Comparison of ENCODE assay signal across 28 cellular contexts in genomic region chr2:187867165-187867564, GRCh38.
"Had no signal": no experiment of that assay in that cellular context is flagged by ENCODE, and none has a peak within 500 bp of the region (broad histone marks: within the 10 kb centered on the region; RNA-seq: fewer than 3 reads in every experiment).

No MANE protein-coding gene starts in this region.

- H3K79me2 ChIP-seq: parathyroid adenoma had no signal

- H2AFZ ChIP-seq: neural progenitor cell, parathyroid adenoma had no signal

- DNase-seq: dermis blood vessel endothelial cell; effector memory CD4-positive, alpha-beta T cell; erythroblast; esophagus squamous epithelium; foreskin melanocyte; hypothalamus; immature natural killer cell; islet precursor cell; mucosa of descending colon; naive B cell; stimulated activated CD4-positive, alpha-beta T cell treated with anti-CD3 and anti-CD28 coated beads, Interleukin-12 subunit alpha, Interleukin-12 subunit beta, amount 100 ng/mL, for 4 hours; stimulated activated CD4-positive, alpha-beta T cell treated with anti-CD3 and anti-CD28 coated beads, Interleukin-1b, Interleukin-23, amount 100 ng/mL, for 48 hours; stimulated activated CD4-positive, alpha-beta T cell treated with anti-CD3 and anti-CD28 coated beads, Interleukin-4, amount 100 ng/mL, for 1 hour; stimulated activated CD8-positive, alpha-beta memory T cell treated with anti-CD3 and anti-CD28 coated beads, Interleukin-4, amount 100 ng/mL, for 48 hours; stimulated activated naive CD4-positive, alpha-beta T cell; stimulated activated naive CD8-positive, alpha-beta T cell treated with anti-CD3 and anti-CD28 coated beads, Interleukin-15, amount 100 ng/mL, for 72 hours; transverse colon; upper lobe of right lung; uterus had no signal

- H3K4me2 ChIP-seq: neural progenitor cell, smooth muscle cell had no signal

- H3K4me1 ChIP-seq: esophagus squamous epithelium, neural progenitor cell, parathyroid adenoma, suprapubic skin, transverse colon, upper lobe of right lung, uterus had no signal

- H3K27me3 Mint-ChIP-seq: memory B cell; naive B cell; natural killer cell treated with Interleukin-12 subunit alpha and Interleukin-12 subunit beta and Interleukin-15 and Interleukin-18, amount 100 ng/mL, for 72 hours had no signal

- H3K27ac Mint-ChIP-seq: immature natural killer cell; memory B cell; mesothelial cell of epicardium; natural killer cell treated with Interleukin-12 subunit alpha and Interleukin-12 subunit beta and Interleukin-15 and Interleukin-18, amount 100 ng/mL, for 72 hours; stimulated activated naive CD8-positive, alpha-beta T cell treated with anti-CD3 and anti-CD28 coated beads, Interleukin-15, amount 100 ng/mL, for 72 hours had no signal

- H3K4me1 Mint-ChIP-seq: immature natural killer cell; memory B cell; naive B cell; neural progenitor cell; stimulated activated naive CD8-positive, alpha-beta T cell treated with anti-CD3 and anti-CD28 coated beads, Interleukin-15, amount 100 ng/mL, for 72 hours had no signal

- H3K4me3 ChIP-seq: esophagus squamous epithelium, lung, mucosa of descending colon, neural progenitor cell, smooth muscle cell, suprapubic skin, transverse colon, upper lobe of right lung, uterus had no signal

- ATAC-seq: left lobe of liver; mucosa of descending colon; natural killer cell treated with Interleukin-12 subunit alpha and Interleukin-12 subunit beta and Interleukin-15 and Interleukin-18, amount 100 ng/mL, for 72 hours; stimulated activated naive CD8-positive, alpha-beta T cell treated with anti-CD3 and anti-CD28 coated beads, Interleukin-15, amount 100 ng/mL, for 72 hours; upper lobe of right lung had no signal

- H3K27me3 ChIP-seq: esophagus squamous epithelium, neural progenitor cell, suprapubic skin, transverse colon, upper lobe of right lung, uterus had no signal

- H3K9me3 ChIP-seq: esophagus squamous epithelium, mucosa of descending colon, suprapubic skin, transverse colon, upper lobe of right lung, uterus had no signal

- H3K36me3 ChIP-seq: esophagus squamous epithelium, neural progenitor cell, suprapubic skin, transverse colon, upper lobe of right lung, uterus had no signal

- H3K27ac ChIP-seq: esophagus squamous epithelium, neural progenitor cell, parathyroid adenoma, suprapubic skin, transverse colon, upper lobe of right lung, uterus had no signal

- H3K4me3 Mint-ChIP-seq: immature natural killer cell; memory B cell; mesothelial cell of epicardium; naive B cell; natural killer cell treated with Interleukin-12 subunit alpha and Interleukin-12 subunit beta and Interleukin-15 and Interleukin-18, amount 100 ng/mL, for 72 hours; neural progenitor cell had no signal

- H3K36me3 Mint-ChIP-seq: memory B cell, neural progenitor cell had no signal

- H3K9ac ChIP-seq: neural progenitor cell, parathyroid adenoma had no signal
